Comparison of ENCODE assay signal across 36 cellular contexts in genomic region chr1:43513471-43514173, GRCh38. TPM values are rescaled to one million over a fixed set of nuclear protein-coding genes. Genes with fewer than 3 reads are reported as not detected.
"Had no signal": no experiment of that assay in that cellular context is flagged by ENCODE, and none has a peak within 500 bp of the region (broad histone marks: within the 10 kb centered on the region; RNA-seq: fewer than 3 reads in every experiment).

No MANE protein-coding gene starts in this region.

- H3K4me1 ChIP-seq: ascending aorta, breast epithelium, esophagus muscularis mucosa, gastrocnemius medialis had no signal

- H3K9me3 Mint-ChIP-seq: activated naive CD4-positive, alpha-beta T cell treated with anti-CD3 and anti-CD28 coated beads, Interleukin-2, amount 10 ng/mL, durations not matched to agents 7 days and 5 days; activated naive CD4-positive, alpha-beta T cell treated with anti-CD3 and anti-CD28 coated beads, Interleukin-2, amount 50 U/mL, for 72 hours; activated T-cell treated with anti-CD3 and anti-CD28 coated beads, Interleukin-2, amount 50 U/mL, for 24 hours; effector memory CD8-positive, alpha-beta T cell; T-helper 2 cell treated with Interferon-gamma antibody and Interleukin-4, amounts not matched to agents 5 μg/mL and 100 μg/mL, for 36 hours had no signal

- H3K36me3 Mint-ChIP-seq: activated naive CD4-positive, alpha-beta T cell treated with anti-CD3 and anti-CD28 coated beads, Interleukin-2, amount 10 ng/mL, durations not matched to agents 7 days and 5 days; activated naive CD4-positive, alpha-beta T cell treated with anti-CD3 and anti-CD28 coated beads, Interleukin-2, amount 50 U/mL, for 72 hours; activated naive CD8-positive, alpha-beta T cell treated with anti-CD3 and anti-CD28 coated beads, Interleukin-2, amount 10 ng/mL, durations not matched to agents 7 days and 5 days; brain had no signal

- H3K27me3 ChIP-seq: ascending aorta, breast epithelium, cardiac muscle cell, dorsolateral prefrontal cortex, foreskin keratinocyte had no signal

- H3K36me3 ChIP-seq: ascending aorta, breast epithelium, cardiac muscle cell, esophagus muscularis mucosa, gastrocnemius medialis, WERI-Rb-1 had no signal

- DNase-seq: activated B cell treated with CpG ODN at 0.5 μM for 24 hours; activated CD4-positive, alpha-beta T cell treated with anti-CD3 and anti-CD28 coated beads for 48 hours; activated CD4-positive, alpha-beta T cell treated with anti-CD3 and anti-CD28 coated beads, Interleukin-2, amount 50 U/mL, for 1 hour; activated CD4-positive, alpha-beta T cell treated with anti-CD3 and anti-CD28 coated beads, Interleukin-2, amount 50 U/mL, for 48 hours; activated CD8-positive, alpha-beta memory T cell treated with anti-CD3 and anti-CD28 coated beads, Interleukin-2, amount 50 U/mL, for 4 hours; activated CD8-positive, alpha-beta T cell treated with anti-CD3 and anti-CD28 coated beads for 36 hours; activated gamma-delta T cell; activated naive CD4-positive, alpha-beta T cell; activated naive CD4-positive, alpha-beta T cell treated with anti-CD3 and anti-CD28 coated beads, Interleukin-2, amount 10 ng/mL, durations not matched to agents 7 days and 5 days; activated naive CD8-positive, alpha-beta T cell treated with anti-CD3 and anti-CD28 coated beads, Interleukin-2, amount 10 ng/mL, durations not matched to agents 7 days and 5 days; activated T-cell treated with anti-CD3 and anti-CD28 coated beads for 4 hours; activated T-cell treated with anti-CD3 and anti-CD28 coated beads, Interleukin-2, amount 50 U/mL, for 24 hours; activated T-cell treated with anti-CD3 and anti-CD28 coated beads, Interleukin-2, amount 50 U/mL, for 72 hours; central memory CD4-positive, alpha-beta T cell; cerebellar nuclear complex; effector CD4-positive, alpha-beta T cell; effector memory CD8-positive, alpha-beta T cell; erythroblast; foreskin keratinocyte; gastrocnemius medialis; glutamatergic neuron; T-helper 1 cell; T-helper 17 cell; T1000; WERI-Rb-1 had no signal

- H3K4me3 Mint-ChIP-seq: activated B cell treated with CpG ODN at 0.5 μM for 24 hours; activated CD8-positive, alpha-beta T cell treated with anti-CD3 and anti-CD28 coated beads for 36 hours; activated naive CD4-positive, alpha-beta T cell treated with anti-CD3 and anti-CD28 coated beads, Interleukin-2, amount 10 ng/mL, durations not matched to agents 7 days and 5 days; activated naive CD8-positive, alpha-beta T cell treated with anti-CD3 and anti-CD28 coated beads, Interleukin-2, amount 10 ng/mL, durations not matched to agents 7 days and 5 days; activated T-cell treated with anti-CD3 and anti-CD28 coated beads, Interleukin-2, amount 50 U/mL, for 24 hours; activated T-cell treated with anti-CD3 and anti-CD28 coated beads, Interleukin-2, amount 50 U/mL, for 72 hours; brain; dendritic cell treated with granulocyte-macrophage colony-stimulating factor and Interleukin-4, amounts not matched to agents 40 ng/mL and 50 ng/mL, for 4 days; effector memory CD8-positive, alpha-beta T cell; T-helper 17 cell; T-helper 2 cell treated with Interferon-gamma antibody and Interleukin-4, amounts not matched to agents 5 μg/mL and 100 μg/mL, for 36 hours had no signal

- H3K9me3 ChIP-seq: ascending aorta, breast epithelium, esophagus muscularis mucosa, gastrocnemius medialis had no signal

- ATAC-seq: activated CD4-positive, CD25-positive, alpha-beta regulatory T cell treated with anti-CD3 and anti-CD28 coated beads, Interleukin-2, amount 50 U/mL, for 24 hours; activated CD8-positive, alpha-beta T cell treated with anti-CD3 and anti-CD28 coated beads for 36 hours; activated naive CD4-positive, alpha-beta T cell treated with anti-CD3 and anti-CD28 coated beads, Interleukin-2, amount 50 U/mL, for 72 hours; activated T-cell treated with anti-CD3 and anti-CD28 coated beads, Interleukin-2, amount 50 U/mL, for 72 hours; effector memory CD8-positive, alpha-beta T cell; foreskin keratinocyte; gastrocnemius medialis; T-helper 17 cell had no signal

- H3K27ac Mint-ChIP-seq: activated B cell treated with CpG ODN at 0.5 μM for 24 hours; activated CD8-positive, alpha-beta T cell treated with anti-CD3 and anti-CD28 coated beads for 36 hours; activated naive CD4-positive, alpha-beta T cell treated with anti-CD3 and anti-CD28 coated beads, Interleukin-2, amount 10 ng/mL, durations not matched to agents 7 days and 5 days; activated naive CD4-positive, alpha-beta T cell treated with anti-CD3 and anti-CD28 coated beads, Interleukin-2, amount 50 U/mL, for 72 hours; activated naive CD8-positive, alpha-beta T cell treated with anti-CD3 and anti-CD28 coated beads, Interleukin-2, amount 10 ng/mL, durations not matched to agents 7 days and 5 days; activated T-cell treated with anti-CD3 and anti-CD28 coated beads, Interleukin-2, amount 50 U/mL, for 24 hours; activated T-cell treated with anti-CD3 and anti-CD28 coated beads, Interleukin-2, amount 50 U/mL, for 72 hours; brain; dendritic cell treated with granulocyte-macrophage colony-stimulating factor and Interleukin-4, amounts not matched to agents 40 ng/mL and 50 ng/mL, for 4 days; effector memory CD8-positive, alpha-beta T cell; T-helper 17 cell; T-helper 2 cell treated with Interferon-gamma antibody and Interleukin-4, amounts not matched to agents 5 μg/mL and 100 μg/mL, for 36 hours had no signal

- H3K27ac ChIP-seq: ascending aorta, breast epithelium, cardiac muscle cell, coronary artery, esophagus muscularis mucosa, foreskin keratinocyte, gastrocnemius medialis, WERI-Rb-1 had no signal

- H3K4me1 Mint-ChIP-seq: activated B cell treated with CpG ODN at 0.5 μM for 24 hours; activated naive CD4-positive, alpha-beta T cell treated with anti-CD3 and anti-CD28 coated beads, Interleukin-2, amount 10 ng/mL, durations not matched to agents 7 days and 5 days; activated naive CD8-positive, alpha-beta T cell treated with anti-CD3 and anti-CD28 coated beads, Interleukin-2, amount 10 ng/mL, durations not matched to agents 7 days and 5 days had no signal

- H3K4me3 ChIP-seq: ascending aorta, breast epithelium, cardiac muscle cell, coronary artery, dorsolateral prefrontal cortex, esophagus muscularis mucosa, gastrocnemius medialis had no signal

RNA-seq across cellular contexts. Expression of gene PTPRF, which starts 17.1 kb away (rescaled TPM):
- total RNA-seq: activated B cell treated with CpG ODN at 0.5 μM for 24 hours had no signal
